Comparison of ENCODE assay signal across 8 cellular contexts in the genomic region with DNA sequence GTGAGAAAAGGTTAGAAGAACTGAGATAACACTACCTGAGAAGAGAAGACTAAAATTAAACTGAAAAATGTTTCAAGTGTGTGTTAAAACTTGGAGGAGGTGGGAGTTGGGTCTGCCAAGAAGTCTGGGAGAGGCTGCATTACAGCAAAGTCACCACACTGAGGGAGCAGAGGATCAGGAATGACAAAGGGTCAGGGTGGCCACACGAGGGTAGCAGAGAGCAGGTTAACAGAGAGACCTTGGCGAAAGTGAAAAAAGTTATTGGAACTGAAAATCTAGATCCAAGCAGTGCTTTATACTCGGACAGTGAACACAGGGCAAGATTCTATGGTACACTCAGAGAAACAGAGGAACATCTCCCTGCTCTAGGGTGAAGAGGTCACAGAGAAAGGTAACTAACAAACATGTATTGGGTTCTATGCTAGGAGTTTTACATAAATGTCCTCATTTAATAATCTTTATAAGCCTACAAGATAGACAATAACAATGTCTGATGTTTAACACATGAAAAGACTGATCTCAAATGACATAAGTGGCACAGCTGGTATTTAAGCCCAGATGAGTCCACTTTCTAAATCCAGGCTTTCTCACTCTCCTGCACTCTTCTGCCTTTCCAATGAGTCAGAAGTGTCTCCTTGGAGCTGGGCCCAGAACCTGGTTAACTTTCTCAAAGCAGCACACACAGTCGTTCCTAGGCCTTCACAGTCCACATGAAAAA. TPM values are rescaled to one million over a fixed set of nuclear protein-coding genes. Genes with fewer than 3 reads are reported as not detected.
A peak's percentile ranks its signal among the peaks of the same experiment; 100 is the strongest.
DNase-seq lines count a peak whose midpoint lies in the region; ATAC-seq and TF ChIP-seq lines count a peak whose summit lies in the region.

No MANE protein-coding gene starts in this region.

- H3K4me1 ChIP-seq in breast epithelium, result no peaks in the 10 kb centered on the region

- DNase-seq in AG09319 (ENCODE audit: extremely low read depth, low read depth) (peak; percentile 49), NCI-H2171 treated with DMSO at 0.1 percent for 48 hours (lab: John Stamatoyannopoulos, UW) (peak; percentile 60), breast epithelium (ENCODE audit: low spot score in 2 of 2) (peak; percentile 67 to 69), kidney epithelial cell (ENCODE audit: low read depth) (peak; percentile 19)
- peak; percentile 26 to 49 (median 44) for DNase-seq in stimulated activated CD4-positive, alpha-beta T cell treated with anti-CD3 and anti-CD28 coated beads, Interleukin-1b, Interleukin-23, amount 100 ng/mL, for 24 hours (ENCODE audit: low read depth in 4 of 4, low spot score in 1 of 4)

- intact Hi-C loops in breast epithelium (cut with DNase I; ENCODE audit: low total_unique reads), result no loop called here

- TF ChIP-seq POLR2A in breast epithelium (IDR thresholded peaks at IDR 0.05), result no peak

- no peak; the same call in none of the 2 replicates for TF ChIP-seq CTCF in AG09319 (IDR thresholded peaks at IDR 0.05; ENCODE audit: low read depth, low read length)
- TF ChIP-seq CTCF in VCaP (conservative IDR thresholded peaks at IDR 0.05), result peak; percentile 94
- TF ChIP-seq CTCF in breast epithelium (IDR thresholded peaks at IDR 0.05), result peak; percentile 78 to 99 (median 98)
- peak; percentile 99 for TF ChIP-seq CTCF in kidney epithelial cell (IDR thresholded peaks at IDR 0.05; ENCODE audit: insufficient read depth, low read length, poor library complexity, severe bottlenecking)

- H3K4me3 ChIP-seq in breast epithelium (no peak overlapping the region), kidney epithelial cell (ENCODE audit: low read depth, low read length) (no peak overlapping the region)

- H3K27me3 ChIP-seq in breast epithelium (no peaks in the 10 kb centered on the region), kidney epithelial cell (ENCODE audit: control insufficient read depth, insufficient read depth, low read length) (no peaks in the 10 kb centered on the region)

- H3K36me3 ChIP-seq in breast epithelium (no peaks in the 10 kb centered on the region), kidney epithelial cell (ENCODE audit: control insufficient read depth, insufficient read depth, low read length) (no peaks in the 10 kb centered on the region)

- ATAC-seq in GM18858 (IDR thresholded peaks at IDR 0.05; ENCODE audit: unreplicated experiment), result peak; percentile 83
- peak; percentile 94 for ATAC-seq in HG03064 (IDR thresholded peaks at IDR 0.05; ENCODE audit: low read depth, unreplicated experiment)

- H3K27ac ChIP-seq in VCaP, result no peak overlapping the region
- H3K27ac ChIP-seq in breast epithelium, result peak overlapping the region; percentile 56 to 67

- H3K9me3 ChIP-seq in breast epithelium, result no peaks in the 10 kb centered on the region

RNA-seq across cellular contexts. Expression of a gene that starts 10.3 kb away (rescaled TPM):
- total RNA-seq in breast epithelium, result 10 to 100 TPM in 2 of 3 donors, 1 to 10 TPM in 1; 5.2 to 22.6 (median 15.2) TPM
- 0.04 TPM in 1 of 2 replicates, not detected in the other for total RNA-seq in kidney epithelial cell

RNA-seq across cellular contexts. Expression of a gene that starts 43.5 kb away (rescaled TPM):
- 10 to 100 TPM; 32.3 to 83.2 (median 81.9) TPM for total RNA-seq in breast epithelium
- total RNA-seq in kidney epithelial cell, result not detected in 2 replicates

Comparison
In these comparisons a context has a peak if more than half of its experiments do, and no peak if none do; other contexts are left out.
1. RNA of a gene that starts 43.5 kb away (total RNA-seq): 32.3 to 83.2 TPM in breast epithelium; not detected in kidney epithelial cell; every median in the first group is over 10 times any median in the second.
2. Peak in every context shown above with its lines, with median percentiles within 50 percentile points of each other: DNase-seq.